Comparison of ENCODE assay signal across 23 cellular contexts in the genomic region with DNA sequence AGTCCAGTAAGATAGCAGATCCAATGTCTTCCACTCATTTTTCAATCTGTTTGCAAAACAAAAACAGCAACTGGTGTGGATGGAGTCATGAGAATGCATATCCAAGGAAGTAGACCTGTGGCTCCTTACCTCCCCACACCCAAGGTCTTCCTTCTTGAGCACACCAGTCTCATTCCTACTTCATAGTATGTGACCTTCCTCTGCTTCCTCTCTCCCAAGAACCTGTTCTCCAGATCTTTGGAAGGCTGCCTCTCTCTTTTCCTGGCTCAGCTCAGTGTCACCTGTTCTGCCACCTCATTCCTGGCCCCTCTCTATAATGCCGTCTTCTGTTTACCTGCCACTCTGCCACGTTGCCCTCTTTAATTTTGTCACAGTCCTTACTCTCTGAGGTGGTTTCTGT.
"Had no signal": no experiment of that assay in that cellular context is flagged by ENCODE, and none has a peak within 500 bp of the region (broad histone marks: within the 10 kb centered on the region; RNA-seq: fewer than 3 reads in every experiment).

No MANE protein-coding gene starts in this region.

- H3K4me3 Mint-ChIP-seq: activated B cell treated with CpG ODN at 0.5 μM for 24 hours; activated CD4-positive, alpha-beta memory T cell treated with anti-CD3 and anti-CD28 coated beads for 36 hours; activated CD4-positive, alpha-beta T cell treated with anti-CD3 and anti-CD28 coated beads for 36 hours; activated naive CD8-positive, alpha-beta T cell treated with anti-CD3 and anti-CD28 coated beads, Interleukin-2, amount 10 ng/mL, durations not matched to agents 7 days and 5 days; nephron progenitor cell had no signal

- H3K4me3 ChIP-seq: mucosa of descending colon, spleen, upper lobe of right lung had no signal

- H3K27ac ChIP-seq: spleen, upper lobe of right lung had no signal

- H3K9me3 ChIP-seq: mucosa of descending colon, upper lobe of right lung had no signal

- H3K27me3 Mint-ChIP-seq: activated B cell treated with CpG ODN at 0.5 μM for 24 hours; activated CD4-positive, alpha-beta memory T cell treated with anti-CD3 and anti-CD28 coated beads for 36 hours; activated CD4-positive, alpha-beta T cell treated with anti-CD3 and anti-CD28 coated beads for 36 hours; activated naive CD8-positive, alpha-beta T cell treated with anti-CD3 and anti-CD28 coated beads, Interleukin-2, amount 10 ng/mL, durations not matched to agents 7 days and 5 days had no signal

- DNase-seq: activated B cell treated with CpG ODN at 0.5 μM for 24 hours; activated CD4-positive, alpha-beta memory T cell treated with anti-CD3 and anti-CD28 coated beads for 36 hours; activated CD4-positive, alpha-beta T cell treated with anti-CD3 and anti-CD28 coated beads for 36 hours; activated naive CD4-positive, alpha-beta T cell treated with Interleukin-2 at 50 U/mL for 16 hours; activated naive CD8-positive, alpha-beta T cell treated with anti-CD3 and anti-CD28 coated beads, Interleukin-2, amount 10 ng/mL, durations not matched to agents 7 days and 5 days; activated T-cell treated with anti-CD3 and anti-CD28 coated beads, Interleukin-2, amount 50 U/mL, for 48 hours; amniotic stem cell; caudate nucleus; dermis blood vessel endothelial cell; effector CD8-positive, alpha-beta T cell; erythroblast; foreskin fibroblast; hippocampal formation; mesendoderm; mucosa of descending colon; nephron progenitor cell; nucleus accumbens; spleen; stimulated activated CD4-positive, alpha-beta T cell treated with anti-CD3 and anti-CD28 coated beads, Interleukin-4, amount 100 ng/mL, for 1 hour; stimulated activated naive CD4-positive, alpha-beta T cell treated with Interleukin-2 at 50 U/mL for 16 hours; T-helper 1 cell; T1000; upper lobe of right lung had no signal

- H3K36me3 Mint-ChIP-seq: activated CD4-positive, alpha-beta memory T cell treated with anti-CD3 and anti-CD28 coated beads for 36 hours; activated naive CD8-positive, alpha-beta T cell treated with anti-CD3 and anti-CD28 coated beads, Interleukin-2, amount 10 ng/mL, durations not matched to agents 7 days and 5 days had no signal

- H3K36me3 ChIP-seq: spleen, upper lobe of right lung had no signal

- H3K27ac Mint-ChIP-seq: activated B cell treated with CpG ODN at 0.5 μM for 24 hours; activated CD4-positive, alpha-beta memory T cell treated with anti-CD3 and anti-CD28 coated beads for 36 hours; activated CD4-positive, alpha-beta T cell treated with anti-CD3 and anti-CD28 coated beads for 36 hours; activated naive CD8-positive, alpha-beta T cell treated with anti-CD3 and anti-CD28 coated beads, Interleukin-2, amount 10 ng/mL, durations not matched to agents 7 days and 5 days; nephron progenitor cell had no signal

- H3K27me3 ChIP-seq: upper lobe of right lung had no signal

- H3K9me3 Mint-ChIP-seq: activated B cell treated with CpG ODN at 0.5 μM for 24 hours; activated CD4-positive, alpha-beta memory T cell treated with anti-CD3 and anti-CD28 coated beads for 36 hours; activated naive CD8-positive, alpha-beta T cell treated with anti-CD3 and anti-CD28 coated beads, Interleukin-2, amount 10 ng/mL, durations not matched to agents 7 days and 5 days had no signal
